ENCODE assay signal across 22 cellular contexts in the genomic region with DNA sequence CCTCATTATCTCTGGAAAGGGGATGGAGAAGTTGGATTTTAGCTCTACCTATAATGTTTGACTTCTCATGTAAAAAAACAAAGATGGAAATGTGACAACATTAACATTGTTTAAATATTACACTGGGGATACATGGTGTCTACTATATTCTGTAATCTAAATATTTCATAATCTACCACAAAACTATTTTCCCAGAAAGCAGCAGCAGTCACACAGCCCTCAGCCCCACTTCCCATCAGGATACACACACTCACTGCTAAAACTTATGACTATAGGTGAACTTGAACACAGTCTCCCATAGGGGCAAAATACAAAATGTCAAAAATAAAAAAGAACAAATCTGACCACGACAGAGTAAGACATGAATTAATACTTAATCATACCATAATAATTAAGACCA.
DNase-seq lines count a peak whose midpoint lies in the region; ATAC-seq and TF ChIP-seq lines count a peak whose summit lies in the region.
"Had no signal": no experiment of that assay in that cellular context is flagged by ENCODE, and none has a peak within 500 bp of the region (broad histone marks: within the 10 kb centered on the region; RNA-seq: fewer than 3 reads in every experiment).

No MANE protein-coding gene starts in this region.

- no peaks in the 10 kb centered on the region for H4K20me1 ChIP-seq in fibroblast of lung (ENCODE audit: control insufficient read depth, extremely low read depth, insufficient read depth, low read length)

- H3K4me1 Mint-ChIP-seq in CD8-positive, alpha-beta memory T cell: peaks cover 62 to 90% (median 87%) of the 10 kb centered on the region in 3 donors
- peaks cover 2% of the 10 kb centered on the region for H3K4me1 Mint-ChIP-seq in nephron progenitor cell

- H3K79me2 ChIP-seq in fibroblast of lung (ENCODE audit: control insufficient read depth, insufficient read depth, low read length): peaks cover 69% of the 10 kb centered on the region

- H3K27ac ChIP-seq in CD8-positive, alpha-beta memory T cell (ENCODE audit: low read depth, low read length): no peak overlapping the region
- no peak overlapping the region for H3K27ac ChIP-seq in fibroblast of lung (ENCODE audit: insufficient read depth, low read length)
- H3K27ac ChIP-seq: gastrocnemius medialis, stomach had no signal

- peak overlapping the region in 1 of 7 donors; percentile 8 for H3K4me3 Mint-ChIP-seq in CD8-positive, alpha-beta memory T cell
- no peak overlapping the region for H3K4me3 Mint-ChIP-seq in nephron progenitor cell
- H3K4me3 Mint-ChIP-seq: activated CD4-positive, alpha-beta T cell treated with anti-CD3 and anti-CD28 coated beads for 36 hours; activated naive CD8-positive, alpha-beta T cell treated with anti-CD3 and anti-CD28 coated beads for 36 hours; neural crest cell had no signal

- H3K9ac ChIP-seq in fibroblast of lung (ENCODE audit: insufficient read depth, low read length): no peak overlapping the region

- H3K4me3 ChIP-seq in CD8-positive, alpha-beta memory T cell (ENCODE audit: low read length): no peak overlapping the region
- H3K4me3 ChIP-seq in fibroblast of lung (replicated peaks in 1 of 4; ENCODE audit: control extremely low read depth in 1 of 4, insufficient read depth in 1 of 4, low read depth in 3 of 4, low read length in 4 of 4): no peak overlapping the region
- H3K4me3 ChIP-seq: gastrocnemius medialis, stomach had no signal

- H3K4me1 ChIP-seq in CD8-positive, alpha-beta memory T cell (ENCODE audit: insufficient read depth, low read length): peaks cover 37% of the 10 kb centered on the region
- peaks cover 9% of the 10 kb centered on the region for H3K4me1 ChIP-seq in fibroblast of lung (ENCODE audit: control insufficient read depth, extremely low read depth, insufficient read depth, low read length)

- CTCF ChIA-PET in CD8-positive, alpha-beta memory T cell (lab: Charles Lee): no interaction called here

- H3K4me2 ChIP-seq in fibroblast of lung (ENCODE audit: extremely low read depth, insufficient read depth, low read length): no peak overlapping the region

- no peak for DNase-seq in CD8-positive, alpha-beta memory T cell
- peak; percentile 28 for DNase-seq in OCI-M1 (lab: John Stamatoyannopoulos, UW)
- DNase-seq in fibroblast of lung (ENCODE audit: low read depth in 2 of 2): peak; percentile 12 to 41
- DNase-seq in nephron progenitor cell: no peak
- DNase-seq in nucleus accumbens (lab: John Stamatoyannopoulos, UW): no peak
- DNase-seq: activated CD4-positive, alpha-beta T cell treated with anti-CD3 and anti-CD28 coated beads for 36 hours; activated naive CD8-positive, alpha-beta T cell treated with anti-CD3 and anti-CD28 coated beads for 36 hours; dermis blood vessel endothelial cell; DND-41; gastrocnemius medialis; NCI-H1417 treated with DMSO at 0.1 percent for 48 hours; SHP77; small intestine; stimulated activated CD4-positive, alpha-beta T cell treated with anti-CD3 and anti-CD28 coated beads, Interleukin-4, amount 100 ng/mL, for 1 hour; stomach; T-helper 1 cell; trophoblast cell had no signal

- H3K36me3 Mint-ChIP-seq in CD8-positive, alpha-beta memory T cell: peaks cover 0 to 23% (median 1%) of the 10 kb centered on the region in 3 donors
- peaks cover 46% of the 10 kb centered on the region for H3K36me3 Mint-ChIP-seq in nephron progenitor cell (ENCODE audit: low read depth)

- peak overlapping the region in 5 of 8 donors; percentile 2 to 72 (median 53) for H3K27ac Mint-ChIP-seq in CD8-positive, alpha-beta memory T cell
- H3K27ac Mint-ChIP-seq in nephron progenitor cell: peak overlapping the region; percentile 11
- H3K27ac Mint-ChIP-seq: activated CD4-positive, alpha-beta T cell treated with anti-CD3 and anti-CD28 coated beads for 36 hours; activated naive CD8-positive, alpha-beta T cell treated with anti-CD3 and anti-CD28 coated beads for 36 hours had no signal

- no peaks in the 10 kb centered on the region for H3K27me3 Mint-ChIP-seq in CD8-positive, alpha-beta memory T cell
- H3K27me3 Mint-ChIP-seq in nephron progenitor cell (ENCODE audit: low read depth, poor library complexity): no peaks in the 10 kb centered on the region
- H3K27me3 Mint-ChIP-seq: activated CD4-positive, alpha-beta T cell treated with anti-CD3 and anti-CD28 coated beads for 36 hours; activated naive CD8-positive, alpha-beta T cell treated with anti-CD3 and anti-CD28 coated beads for 36 hours had no signal

- no peaks in the 10 kb centered on the region for H3K27me3 ChIP-seq in CD8-positive, alpha-beta memory T cell (ENCODE audit: insufficient read depth, low read length, poor library complexity, severe bottlenecking)
- H3K27me3 ChIP-seq in fibroblast of lung (ENCODE audit: control insufficient read depth, insufficient read depth, low read length): no peaks in the 10 kb centered on the region
- H3K27me3 ChIP-seq: gastrocnemius medialis, stomach had no signal

- no peaks in the 10 kb centered on the region for H3K9me3 Mint-ChIP-seq in CD8-positive, alpha-beta memory T cell
- H3K9me3 Mint-ChIP-seq in nephron progenitor cell: no peaks in the 10 kb centered on the region
- H3K9me3 Mint-ChIP-seq: activated naive CD8-positive, alpha-beta T cell treated with anti-CD3 and anti-CD28 coated beads for 36 hours; neural crest cell had no signal

- TF ChIP-seq CTCF in fibroblast of lung (conservative IDR thresholded peaks at IDR 0.05 in 1 of 2, IDR thresholded peaks at IDR 0.05 in 1 of 2; ENCODE audit: low read depth in 1 of 2, low read length in 2 of 2): no peak
- TF ChIP-seq CTCF in nephron progenitor cell (IDR thresholded peaks at IDR 0.05): no peak

- H3K9me3 ChIP-seq in CD8-positive, alpha-beta memory T cell (ENCODE audit: low read length): no peaks in the 10 kb centered on the region
- no peaks in the 10 kb centered on the region for H3K9me3 ChIP-seq in fibroblast of lung (ENCODE audit: control insufficient read depth, insufficient read depth, low read depth, low read length)
- H3K9me3 ChIP-seq: gastrocnemius medialis, stomach had no signal

- H3K36me3 ChIP-seq in CD8-positive, alpha-beta memory T cell (ENCODE audit: insufficient read depth, low read length): peaks cover 4% of the 10 kb centered on the region
- H3K36me3 ChIP-seq in fibroblast of lung (ENCODE audit: control insufficient read depth, insufficient read depth, low read length): no peaks in the 10 kb centered on the region
- H3K36me3 ChIP-seq: gastrocnemius medialis had no signal

- POLR2A ChIA-PET in CD8-positive, alpha-beta memory T cell (lab: Charles Lee): no interaction called here

- no peak overlapping the region for H2AFZ ChIP-seq in fibroblast of lung (ENCODE audit: low read length)

- ATAC-seq in GM18909 (IDR thresholded peaks at IDR 0.05; ENCODE audit: poor library complexity, unreplicated experiment): no peak
- ATAC-seq in GM21367 (IDR thresholded peaks at IDR 0.05; ENCODE audit: unreplicated experiment): no peak
- no peak for ATAC-seq in HG03439 (IDR thresholded peaks at IDR 0.05; ENCODE audit: unreplicated experiment)
- ATAC-seq: activated CD4-positive, alpha-beta T cell treated with anti-CD3 and anti-CD28 coated beads for 36 hours; gastrocnemius medialis; HCT116 had no signal

Comparison
In these comparisons a context has a peak if more than half of its experiments do, and no peak if none do; other contexts are left out.
1. DNase-seq: peak in OCI-M1 (single experiment) and fibroblast of lung (2 of 2); none in CD8-positive, alpha-beta memory T cell (0 of 5), nephron progenitor cell (single experiment) and nucleus accumbens (0 of 56).